In genomic region chr11:911031-911889, GRCh38 we compare ENCODE assay signal across 8 cellular contexts. TPM values are rescaled to one million over a fixed set of nuclear protein-coding genes. Genes with fewer than 3 reads are reported as not detected.
DNase-seq lines count a peak whose midpoint lies in the region; ATAC-seq, FAIRE-seq and TF ChIP-seq lines count a peak whose summit lies in the region.

No MANE protein-coding gene starts in this region.

- H3K4me1 ChIP-seq in liver (ENCODE audit: control insufficient read depth in 4 of 4, insufficient read depth in 4 of 4, low read length in 3 of 4) = peaks cover 1 to 49% (median 36%) of the 10 kb centered on the region in 4 donors

- in situ Hi-C loops in ACHN (cut with HindIII; ENCODE audit: low pct_ligation_motif_present, low pct_unique_long_range_greater_than_20kb, low sequenced_read_pairs) = no loop called here

- WGBS in liver = 2% methylated on average over 68 of the region's 68 CpGs

- no peak for TF ChIP-seq CTCF in bronchial epithelial cell (IDR thresholded peaks at IDR 0.05; ENCODE audit: insufficient read depth, low read length, severe bottlenecking)
- peak; percentile 5 for TF ChIP-seq CTCF in liver (IDR thresholded peaks at IDR 0.05; ENCODE audit: low read depth, low read length, missing input control)

- no peak for FAIRE-seq in bronchial epithelial cell (lab: Jason Lieb, UNC)

- no peak for TF ChIP-seq RAD21 in liver (IDR thresholded peaks at IDR 0.05)

- peak overlapping the region; percentile 23 to 84 for H3K9ac ChIP-seq in liver (ENCODE audit: low read depth in 1 of 2, low read length in 2 of 2)

- H3K36me3 ChIP-seq in bronchial epithelial cell (ENCODE audit: control insufficient read depth, insufficient read depth, low read length) = peaks cover 6% of the 10 kb centered on the region
- peaks cover 0 to 2% (median under 1%) of the 10 kb centered on the region in 4 donors for H3K36me3 ChIP-seq in liver (ENCODE audit: control insufficient read depth in 4 of 4, insufficient read depth in 3 of 4, low read depth in 1 of 4, low read length in 3 of 4)

- ATAC-seq in GM18873 (IDR thresholded peaks at IDR 0.05; ENCODE audit: low FRiP score, unreplicated experiment) (peak; percentile 15), HG03196 (IDR thresholded peaks at IDR 0.05; ENCODE audit: unreplicated experiment) (peak; percentile 28), SK-N-SH treated with all-trans-retinoic acid at 6 μM for 48 hours (peak; percentile 43)

- H3K4me3 ChIP-seq in bronchial epithelial cell (ENCODE audit: low read depth, low read length) = peak overlapping the region; percentile 98
- peak overlapping the region; percentile 56 to 72 (median 69) for H3K4me3 ChIP-seq in liver (ENCODE audit: low read depth in 1 of 3, low read length in 3 of 3)

- no peaks in the 10 kb centered on the region for H3K9me3 ChIP-seq in liver (ENCODE audit: control insufficient read depth in 4 of 4, low read length in 3 of 4)

- H3K27me3 ChIP-seq in bronchial epithelial cell (ENCODE audit: control insufficient read depth, insufficient read depth, low read length) (no peaks in the 10 kb centered on the region), liver (ENCODE audit: control insufficient read depth in 4 of 4, insufficient read depth in 4 of 4, low read length in 3 of 4) (no peaks in the 10 kb centered on the region)

- H3K27ac ChIP-seq in liver (ENCODE audit: low read depth in 1 of 2, low read length in 2 of 2) = peak overlapping the region; percentile 88 to 93

- DNase-seq in ACHN (peak; percentile 72), bronchial epithelial cell (ENCODE audit: low read depth) (peak; percentile 25), inferior parietal cortex (ENCODE audit: extremely low spot score) (no peak)
- peak; percentile 16 for DNase-seq in stimulated activated CD8-positive, alpha-beta memory T cell treated with anti-CD3 and anti-CD28 coated beads, Interleukin-12 subunit alpha, Interleukin-12 subunit beta, amount 100 ng/mL, for 4 hours (ENCODE audit: low read depth)

TF ChIP-seq in SK-N-SH treated with all-trans-retinoic acid at 6 μM for 48 hours, 23 proteins besides CTCF, POLR2A, EP300 and RAD21 (continues in another document):
- TF ChIP-seq CSDC2 (CRISPR knock-in tag; IDR thresholded peaks at IDR 0.05) (no peak), ARNTL (CRISPR knock-in tag; IDR thresholded peaks at IDR 0.05; ENCODE audit: borderline replicate concordance, low read depth) (no peak), SNAI2 (CRISPR knock-in tag; IDR thresholded peaks at IDR 0.05) (no peak), ZNF8 (CRISPR knock-in tag; IDR thresholded peaks at IDR 0.05) (no peak), ZFP30 (CRISPR knock-in tag; IDR thresholded peaks at IDR 0.05) (no peak), CREB5 (CRISPR knock-in tag; IDR thresholded peaks at IDR 0.05; ENCODE audit: low read depth) (no peak), BACH2 (CRISPR knock-in tag; IDR thresholded peaks at IDR 0.05; ENCODE audit: borderline replicate concordance) (no peak), GLIS3 (CRISPR knock-in tag; IDR thresholded peaks at IDR 0.05) (no peak), PPARA (CRISPR knock-in tag; IDR thresholded peaks at IDR 0.05; ENCODE audit: borderline replicate concordance) (no peak), PATZ1 (CRISPR knock-in tag; IDR thresholded peaks at IDR 0.05; ENCODE audit: borderline replicate concordance) (no peak), ISL1 (CRISPR knock-in tag; IDR thresholded peaks at IDR 0.05) (no peak), ZFP3 (CRISPR knock-in tag; IDR thresholded peaks at IDR 0.05) (no peak)

TF ChIP-seq in liver, 16 proteins besides CTCF, POLR2A, EP300 and RAD21:
- no peak for TF ChIP-seq ATF3 (IDR thresholded peaks at IDR 0.05)
- no peak for TF ChIP-seq HNF4G (IDR thresholded peaks at IDR 0.05)
- no peak for TF ChIP-seq SP1 (IDR thresholded peaks at IDR 0.05)
- no peak for TF ChIP-seq JUND (IDR thresholded peaks at IDR 0.05)
- no peak for TF ChIP-seq FOXA1 (IDR thresholded peaks at IDR 0.05)
- no peak for TF ChIP-seq EGR1 (IDR thresholded peaks at IDR 0.05; ENCODE audit: low read depth in 2 of 2)
- peak; percentile 39 for TF ChIP-seq REST (IDR thresholded peaks at IDR 0.05)
- no peak for TF ChIP-seq HNF4A (conservative IDR thresholded peaks at IDR 0.05)

RNA-seq across cellular contexts. Expression of gene CHID1, which starts 0.7 kb away (rescaled TPM):
- total RNA-seq in bronchial epithelial cell (34.1 and 42.6 TPM in 2 replicates), liver (10 to 100 TPM; 39.5 to 67.1 TPM)
- 10 to 100 TPM; 51.1 to 68.8 TPM for polyA plus RNA-seq in liver

RNA-seq across cellular contexts. Expression of gene AP2A2, which starts 14.4 kb away (rescaled TPM):
- 9.5 and 17.8 TPM in 2 replicates for total RNA-seq in bronchial epithelial cell
- 10 to 100 TPM; 20.5 to 39.7 TPM for total RNA-seq in liver
- polyA plus RNA-seq in liver = 10 to 100 TPM; 22.0 to 25.5 TPM
